In the genomic region with DNA sequence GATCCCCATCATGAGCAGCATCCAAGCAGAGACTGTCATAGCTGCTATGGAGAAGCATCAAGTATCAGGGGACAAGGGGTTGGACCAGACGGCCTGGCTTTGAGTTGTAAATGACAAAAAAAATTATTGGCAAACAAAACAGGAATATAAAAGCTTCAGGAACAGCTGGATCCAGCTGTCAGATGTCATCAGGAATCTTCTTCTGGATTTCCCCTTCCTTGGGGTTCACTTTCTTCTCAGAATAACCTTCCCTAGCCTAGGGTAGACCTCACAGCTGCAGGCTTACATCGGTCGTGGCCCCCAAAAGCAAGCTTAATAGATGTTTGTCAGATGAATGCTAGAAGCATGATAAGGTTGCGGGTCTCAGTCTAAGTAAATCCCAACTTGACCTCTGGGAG, we compare ENCODE assay signal across 9 cellular contexts.
"Had no signal": no experiment of that assay in that cellular context is flagged by ENCODE, and none has a peak within 500 bp of the region (broad histone marks: within the 10 kb centered on the region; RNA-seq: fewer than 3 reads in every experiment).

No MANE protein-coding gene starts in this region.

- H3K27me3 ChIP-seq: adrenal gland, sigmoid colon had no signal

- H3K4me3 Mint-ChIP-seq: activated CD4-positive, alpha-beta T cell treated with anti-CD3 and anti-CD28 coated beads, Interleukin-2, amount 10 ng/mL, durations not matched to agents 7 days and 5 days; T-helper 1 cell treated with Interleukin-12 subunit alpha and Interleukin-12 subunit beta and Interleukin-4 antibody, amounts not matched to agents 30 μg/mL and 1 μg/mL, for 36 hours had no signal

- H3K4me3 ChIP-seq: adrenal gland, lower lobe of right lung, sigmoid colon, stomach, thoracic aorta had no signal

- H3K27ac Mint-ChIP-seq: activated CD4-positive, alpha-beta T cell treated with anti-CD3 and anti-CD28 coated beads, Interleukin-2, amount 10 ng/mL, durations not matched to agents 7 days and 5 days; activated T-helper 2 cell treated with anti-CD3 and anti-CD28 coated beads, Interferon-gamma antibody, Interleukin-2, Interleukin-4, amounts not matched to agents 10 μg/mL and 5 μg/mL and 100 μg/mL, durations not matched to agents 14 hours and 24 hours and 36 hours had no signal

- H3K27me3 Mint-ChIP-seq: activated CD4-positive, alpha-beta T cell treated with anti-CD3 and anti-CD28 coated beads, Interleukin-2, amount 10 ng/mL, durations not matched to agents 7 days and 5 days had no signal

- H3K27ac ChIP-seq: adrenal gland, lower lobe of right lung, sigmoid colon, stomach, thoracic aorta had no signal

- DNase-seq: lower lobe of right lung, naive B cell, stomach had no signal

- H3K36me3 ChIP-seq: adrenal gland, lower lobe of right lung, sigmoid colon, stomach, thoracic aorta had no signal
